ENCODE assay signal across 1 cellular context in genomic region chr16:66660422-66661209, GRCh38.
A peak's percentile ranks its signal among the peaks of the same experiment; 100 is the strongest.
TF ChIP-seq lines count a peak whose summit lies in the region.

No MANE protein-coding gene starts in this region.

TF ChIP-seq in K562, 482 proteins besides CTCF, POLR2A, EP300 and RAD21 (continued from another document and continues in another):
- peak in 1 of 2 experiments; percentile 52; a peak in 1 of 4 replicates for TF ChIP-seq TRIM24 (IDR thresholded peaks at IDR 0.05)
- TF ChIP-seq XRCC3 (IDR thresholded peaks at IDR 0.05): no peak
- no peak for TF ChIP-seq FOXK1 (CRISPR knock-in tag; IDR thresholded peaks at IDR 0.05; ENCODE audit: borderline replicate concordance)
- TF ChIP-seq U2AF2 (optimal IDR thresholded peaks at IDR 0.05; ENCODE audit: low read depth, low read length): no peak
- TF ChIP-seq ELF2 (CRISPR knock-in tag; IDR thresholded peaks at IDR 0.05): no peak
- TF ChIP-seq REST (CRISPR knock-in tag; IDR thresholded peaks at IDR 0.05; ENCODE audit: low read depth): no peak
- TF ChIP-seq COPS2 (conservative IDR thresholded peaks at IDR 0.05): no peak
- no peak for TF ChIP-seq FOXP1 (CRISPR knock-in tag; IDR thresholded peaks at IDR 0.05)
- TF ChIP-seq LCOR (CRISPR knock-in tag; IDR thresholded peaks at IDR 0.05): no peak
- TF ChIP-seq TEAD2 (tag; IDR thresholded peaks at IDR 0.05): no peak
- no peak for TF ChIP-seq ZC3H11A (IDR thresholded peaks at IDR 0.05; ENCODE audit: low read depth, low read length)
- TF ChIP-seq MITF (IDR thresholded peaks at IDR 0.05): no peak
- TF ChIP-seq KDM5B (IDR thresholded peaks at IDR 0.05; ENCODE audit: insufficient replicate concordance, low read depth, low read length): no peak
- TF ChIP-seq FOXM1 (IDR thresholded peaks at IDR 0.05; ENCODE audit: low read depth): no peak
- no peak for TF ChIP-seq FOXM1 (CRISPR knock-in tag; IDR thresholded peaks at IDR 0.05; ENCODE audit: low read depth)
- no peak for TF ChIP-seq PURB (CRISPR knock-in tag; IDR thresholded peaks at IDR 0.05; ENCODE audit: low read depth)
- 0 out of 2 replicates have a peak, but pooled peaks have one; percentile 9 for TF ChIP-seq NFE2L1 (tag; IDR thresholded peaks at IDR 0.05; ENCODE audit: borderline replicate concordance, low read depth)
- no peak for TF ChIP-seq BMI1 (IDR thresholded peaks at IDR 0.05; ENCODE audit: low read length)
- peak; percentile 78 for TF ChIP-seq SMAD4 (CRISPR knock-in tag; conservative IDR thresholded peaks at IDR 0.05)
- TF ChIP-seq ZBTB8A (IDR thresholded peaks at IDR 0.05; ENCODE audit: partially characterized antibody): no peak
- TF ChIP-seq SNAPC5 (CRISPR knock-in tag; IDR thresholded peaks at IDR 0.05): no peak
- TF ChIP-seq ZNF584 (CRISPR knock-in tag; IDR thresholded peaks at IDR 0.05; ENCODE audit: low read depth): no peak
- TF ChIP-seq POLR2AphosphoS5 (IDR thresholded peaks at IDR 0.05; ENCODE audit: control insufficient read depth, insufficient read depth, low read depth, low read length): peak; percentile 52
- peak in 1 of 2 experiments; percentile 38 for TF ChIP-seq E2F6 (IDR thresholded peaks at IDR 0.05; ENCODE audit: borderline replicate concordance in 1 of 2, extremely low read depth in 1 of 2, insufficient read depth in 1 of 2, insufficient read length in 1 of 2, low read depth in 1 of 2, low read length in 1 of 2, poor library complexity in 1 of 2, severe bottlenecking in 1 of 2)
- peak; percentile 55 for TF ChIP-seq CXXC5 (CRISPR knock-in tag; IDR thresholded peaks at IDR 0.05)
- TF ChIP-seq BDP1 (IDR thresholded peaks at IDR 0.05; ENCODE audit: insufficient read depth, insufficient read length): no peak
- TF ChIP-seq ZNF384 (IDR thresholded peaks at IDR 0.05; ENCODE audit: low read depth, low read length): no peak
- TF ChIP-seq PML (IDR thresholded peaks at IDR 0.05; ENCODE audit: low read length): peak; percentile 51
- TF ChIP-seq HNRNPUL1 (IDR thresholded peaks at IDR 0.05; ENCODE audit: low read length): no peak
- no peak for TF ChIP-seq ZNF586 (CRISPR knock-in tag; conservative IDR thresholded peaks at IDR 0.05)
- TF ChIP-seq NR2F6 (CRISPR knock-in tag; IDR thresholded peaks at IDR 0.05): no peak
- TF ChIP-seq, protein P1, sequence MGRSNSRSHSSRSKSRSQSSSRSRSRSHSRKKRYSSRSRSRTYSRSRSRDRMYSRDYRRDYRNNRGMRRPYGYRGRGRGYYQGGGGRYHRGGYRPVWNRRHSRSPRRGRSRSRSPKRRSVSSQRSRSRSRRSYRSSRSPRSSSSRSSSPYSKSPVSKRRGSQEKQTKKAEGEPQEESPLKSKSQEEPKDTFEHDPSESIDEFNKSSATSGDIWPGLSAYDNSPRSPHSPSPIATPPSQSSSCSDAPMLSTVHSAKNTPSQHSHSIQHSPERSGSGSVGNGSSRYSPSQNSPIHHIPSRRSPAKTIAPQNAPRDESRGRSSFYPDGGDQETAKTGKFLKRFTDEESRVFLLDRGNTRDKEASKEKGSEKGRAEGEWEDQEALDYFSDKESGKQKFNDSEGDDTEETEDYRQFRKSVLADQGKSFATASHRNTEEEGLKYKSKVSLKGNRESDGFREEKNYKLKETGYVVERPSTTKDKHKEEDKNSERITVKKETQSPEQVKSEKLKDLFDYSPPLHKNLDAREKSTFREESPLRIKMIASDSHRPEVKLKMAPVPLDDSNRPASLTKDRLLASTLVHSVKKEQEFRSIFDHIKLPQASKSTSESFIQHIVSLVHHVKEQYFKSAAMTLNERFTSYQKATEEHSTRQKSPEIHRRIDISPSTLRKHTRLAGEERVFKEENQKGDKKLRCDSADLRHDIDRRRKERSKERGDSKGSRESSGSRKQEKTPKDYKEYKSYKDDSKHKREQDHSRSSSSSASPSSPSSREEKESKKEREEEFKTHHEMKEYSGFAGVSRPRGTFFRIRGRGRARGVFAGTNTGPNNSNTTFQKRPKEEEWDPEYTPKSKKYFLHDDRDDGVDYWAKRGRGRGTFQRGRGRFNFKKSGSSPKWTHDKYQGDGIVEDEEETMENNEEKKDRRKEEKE (IDR thresholded peaks at IDR 0.05; ENCODE audit: borderline replicate concordance in 1 of 2, control insufficient read depth in 1 of 2, low read depth in 2 of 2, low read length in 1 of 2): peak in 1 of 2 experiments; percentile 65; a peak in 1 of 4 replicates
- no peak for TF ChIP-seq RUNX1 (IDR thresholded peaks at IDR 0.05; ENCODE audit: low read depth)
- no peak for TF ChIP-seq PHF8 (IDR thresholded peaks at IDR 0.05; ENCODE audit: borderline replicate concordance, low read length)
- TF ChIP-seq CEBPG (CRISPR knock-in tag; IDR thresholded peaks at IDR 0.05): no peak
- no peak for TF ChIP-seq CEBPG (tag; conservative IDR thresholded peaks at IDR 0.05 in 1 of 2, IDR thresholded peaks at IDR 0.05 in 1 of 2)
- peak; percentile 96 for TF ChIP-seq MAFG (tag; conservative IDR thresholded peaks at IDR 0.05)
- no peak for TF ChIP-seq CLOCK (CRISPR knock-in tag; IDR thresholded peaks at IDR 0.05; ENCODE audit: borderline replicate concordance)
- TF ChIP-seq ZNF277 (CRISPR knock-in tag; IDR thresholded peaks at IDR 0.05; ENCODE audit: borderline replicate concordance): no peak
- no peak for TF ChIP-seq POLR2G (IDR thresholded peaks at IDR 0.05; ENCODE audit: low read depth, low read length)
- peak; percentile 73 for TF ChIP-seq TEAD4 (IDR thresholded peaks at IDR 0.05; ENCODE audit: low read length)
- no peak for TF ChIP-seq TEAD4 (CRISPR knock-in tag; IDR thresholded peaks at IDR 0.05; ENCODE audit: borderline replicate concordance)
- TF ChIP-seq ZFP1 (CRISPR knock-in tag; IDR thresholded peaks at IDR 0.05): no peak
- no peak for TF ChIP-seq ZNF143 (CRISPR knock-in tag; IDR thresholded peaks at IDR 0.05)
- TF ChIP-seq, protein P2, sequence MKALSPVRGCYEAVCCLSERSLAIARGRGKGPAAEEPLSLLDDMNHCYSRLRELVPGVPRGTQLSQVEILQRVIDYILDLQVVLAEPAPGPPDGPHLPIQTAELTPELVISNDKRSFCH (CRISPR knock-in tag; IDR thresholded peaks at IDR 0.05): no peak
- TF ChIP-seq, protein P2 (tag; IDR thresholded peaks at IDR 0.05): no peak
- TF ChIP-seq ATF3 (IDR thresholded peaks at IDR 0.05): peak; percentile 23; the same call in 1 of the 2 replicates
- no peak for TF ChIP-seq ATF3 (CRISPR knock-in tag; conservative IDR thresholded peaks at IDR 0.05)
- TF ChIP-seq ZNF655 (CRISPR knock-in tag; IDR thresholded peaks at IDR 0.05): no peak
- TF ChIP-seq HLTF (IDR thresholded peaks at IDR 0.05): no peak
- TF ChIP-seq STAT5A (IDR thresholded peaks at IDR 0.05; ENCODE audit: borderline replicate concordance, low read length): no peak; the same call in 1 of the 2 replicates
- no peak for TF ChIP-seq ZNF444 (CRISPR knock-in tag; IDR thresholded peaks at IDR 0.05)
- no peak for TF ChIP-seq FOXJ3 (CRISPR knock-in tag; IDR thresholded peaks at IDR 0.05)
- TF ChIP-seq ZNF507 (tag; conservative IDR thresholded peaks at IDR 0.05): no peak
- TF ChIP-seq ZZZ3 (IDR thresholded peaks at IDR 0.05): no peak
- TF ChIP-seq, protein P3, sequence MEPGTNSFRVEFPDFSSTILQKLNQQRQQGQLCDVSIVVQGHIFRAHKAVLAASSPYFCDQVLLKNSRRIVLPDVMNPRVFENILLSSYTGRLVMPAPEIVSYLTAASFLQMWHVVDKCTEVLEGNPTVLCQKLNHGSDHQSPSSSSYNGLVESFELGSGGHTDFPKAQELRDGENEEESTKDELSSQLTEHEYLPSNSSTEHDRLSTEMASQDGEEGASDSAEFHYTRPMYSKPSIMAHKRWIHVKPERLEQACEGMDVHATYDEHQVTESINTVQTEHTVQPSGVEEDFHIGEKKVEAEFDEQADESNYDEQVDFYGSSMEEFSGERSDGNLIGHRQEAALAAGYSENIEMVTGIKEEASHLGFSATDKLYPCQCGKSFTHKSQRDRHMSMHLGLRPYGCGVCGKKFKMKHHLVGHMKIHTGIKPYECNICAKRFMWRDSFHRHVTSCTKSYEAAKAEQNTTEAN (CRISPR knock-in tag; IDR thresholded peaks at IDR 0.05): no peak
- TF ChIP-seq SMAD3 (CRISPR knock-in tag; conservative IDR thresholded peaks at IDR 0.05): no peak
- TF ChIP-seq KLF1 (tag; IDR thresholded peaks at IDR 0.05): no peak
